8 cellular contexts compared by ENCODE assay signal in the genomic region with DNA sequence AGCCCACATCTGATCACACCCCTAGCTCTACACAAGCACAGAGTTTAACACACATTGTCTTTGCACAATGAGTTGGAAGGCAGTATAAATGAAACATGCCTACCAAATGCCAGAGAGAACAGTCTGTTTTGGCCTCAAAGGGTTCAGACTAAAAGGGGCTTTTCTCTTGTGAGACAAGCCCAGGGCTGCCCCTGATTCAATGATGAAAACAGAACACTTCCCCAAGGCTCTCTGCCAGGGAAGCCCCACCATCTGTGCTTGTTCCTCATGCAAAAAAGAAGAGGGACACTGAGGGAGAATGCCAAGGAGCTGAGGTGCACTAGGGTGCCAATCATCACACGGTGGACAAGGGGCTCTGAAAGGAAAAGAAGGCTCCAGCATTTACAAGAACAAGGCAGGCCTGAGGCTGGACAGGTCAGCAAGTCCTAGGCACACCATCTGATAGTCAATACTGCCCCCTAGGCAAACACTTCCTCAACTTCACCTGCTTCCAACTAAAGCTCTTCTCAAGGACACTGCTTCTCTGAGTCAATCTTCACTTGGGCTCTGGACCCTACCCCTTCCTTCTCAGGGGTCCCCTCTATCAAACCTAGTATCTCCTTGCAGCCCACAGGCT. TPM values are rescaled to one million over a fixed set of nuclear protein-coding genes. Genes with fewer than 3 reads are reported as not detected.
DNase-seq lines count a peak whose midpoint lies in the region; ATAC-seq and TF ChIP-seq lines count a peak whose summit lies in the region.
"Had no signal": no experiment of that assay in that cellular context is flagged by ENCODE, and none has a peak within 500 bp of the region (broad histone marks: within the 10 kb centered on the region; RNA-seq: fewer than 3 reads in every experiment).

No MANE protein-coding gene starts in this region.

- no peaks in the 10 kb centered on the region for H3K27me3 ChIP-seq in trophoblast cell (ENCODE audit: insufficient read depth, low read length)
- H3K27me3 ChIP-seq in sigmoid colon, result no peaks in the 10 kb centered on the region
- H3K27me3 ChIP-seq: SJSA1 had no signal

- H3K4me3 ChIP-seq in GM12875 (ENCODE audit: low read depth, low read length) (no peak overlapping the region), trophoblast cell (ENCODE audit: low read depth, low read length) (no peak overlapping the region), sigmoid colon (no peak overlapping the region)
- H3K4me3 ChIP-seq: SJSA1 had no signal

- H3K27ac ChIP-seq in trophoblast cell (ENCODE audit: low read depth, low read length), result no peak overlapping the region
- no peak overlapping the region for H3K27ac ChIP-seq in sigmoid colon
- H3K27ac ChIP-seq: SJSA1 had no signal

- no peak overlapping the region for H3K18ac ChIP-seq in trophoblast cell (ENCODE audit: low read length)

- no peak overlapping the region for H2BK5ac ChIP-seq in trophoblast cell (ENCODE audit: low read depth, low read length, poor library complexity)

- no peak overlapping the region for H2AK5ac ChIP-seq in trophoblast cell (ENCODE audit: low read length)

- H3K4ac ChIP-seq in trophoblast cell (ENCODE audit: low read depth, low read length), result no peak overlapping the region

- H3K79me1 ChIP-seq in trophoblast cell (ENCODE audit: low read length), result no peaks in the 10 kb centered on the region

- H3K79me2 ChIP-seq in trophoblast cell (ENCODE audit: control insufficient read depth, insufficient read depth, low read length, poor library complexity), result no peaks in the 10 kb centered on the region

- intact Hi-C loops in sigmoid colon (cut with DNase I), result no loop called here

- H3K4me1 ChIP-seq in trophoblast cell (ENCODE audit: control insufficient read depth in 1 of 2, insufficient read depth in 2 of 2, low read length in 2 of 2) (peaks cover 1% of the 10 kb centered on the region in 2 experiments), sigmoid colon (no peaks in the 10 kb centered on the region)
- H3K4me1 ChIP-seq: SJSA1 had no signal

- no CpG with 5 or more reads among the region's 1 CpG for WGBS in trophoblast cell (ENCODE audit: extremely low coverage, insufficient coverage, insufficient read length)
- WGBS in sigmoid colon, 2 donors, result 38 to 67% methylated on average over 1 of the region's 1 CpG

- no peak for ATAC-seq in GM21737 (IDR thresholded peaks at IDR 0.05; ENCODE audit: unreplicated experiment)

- TF ChIP-seq POLR2A in sigmoid colon (IDR thresholded peaks at IDR 0.05), result no peak

- no peak overlapping the region for H3K23ac ChIP-seq in trophoblast cell (ENCODE audit: low read length)

- no peak overlapping the region for H3K4me2 ChIP-seq in trophoblast cell (ENCODE audit: low read length)

- TF ChIP-seq CTCF in GM12875 (IDR thresholded peaks at IDR 0.05; ENCODE audit: borderline replicate concordance, insufficient read depth, low read depth, low read length) (peak; percentile 40; the same call in 1 of the 2 replicates), sigmoid colon (IDR thresholded peaks at IDR 0.05) (no peak)

- DNase-seq in NCI-H2171 (lab: John Stamatoyannopoulos, UW), result peak; percentile 49
- DNase-seq in cerebellar cortex (ENCODE audit: low spot score), result peak; percentile 70
- DNase-seq in trophoblast cell, result peak; percentile 35 to 48
- no peak for DNase-seq in NOMO-1 treated with dmso at 0.1 percent for 144 hours (lab: John Stamatoyannopoulos, UW; ENCODE audit: unreplicated experiment)
- DNase-seq in sigmoid colon, result no peak

- H3K14ac ChIP-seq in trophoblast cell (ENCODE audit: low read length), result no peak overlapping the region

- no peak overlapping the region for H2BK120ac ChIP-seq in trophoblast cell (ENCODE audit: insufficient read depth, low read length, poor library complexity)

- H4K91ac ChIP-seq in trophoblast cell (ENCODE audit: low read depth, low read length), result no peak overlapping the region

- H4K8ac ChIP-seq in trophoblast cell (ENCODE audit: low read depth, low read length), result no peak overlapping the region

- no peak overlapping the region for H4K12ac ChIP-seq in trophoblast cell (ENCODE audit: low read depth, low read length)

- H3K36me3 ChIP-seq in trophoblast cell (ENCODE audit: control insufficient read depth in 1 of 2, insufficient read depth in 2 of 2, low read length in 2 of 2) (peaks cover 6 to 21% of the 10 kb centered on the region in 2 experiments), sigmoid colon (peaks cover 32 to 98% (median 55%) of the 10 kb centered on the region in 4 donors)

- TF ChIP-seq EP300 in sigmoid colon (IDR thresholded peaks at IDR 0.05), result no peak

- H2BK12ac ChIP-seq in trophoblast cell (ENCODE audit: low read length), result no peak overlapping the region

- H3K9me3 ChIP-seq in trophoblast cell (ENCODE audit: insufficient read depth, low read depth, low read length) (no peaks in the 10 kb centered on the region), sigmoid colon (no peaks in the 10 kb centered on the region)
- H3K9me3 ChIP-seq: SJSA1 had no signal

- H3K9ac ChIP-seq in trophoblast cell (ENCODE audit: low read length), result no peak overlapping the region

- H2AFZ ChIP-seq in trophoblast cell (ENCODE audit: insufficient read depth, low read length, poor library complexity), result no peak overlapping the region

RNA-seq across cellular contexts. Expression of a gene that starts 37.5 kb away (rescaled TPM):
- polyA plus RNA-seq in trophoblast cell (2013), result 3.6 and 4.4 TPM in 2 replicates
- under 1 TPM in 1 of 4 donors, not detected in 3; 0.36 TPM for total RNA-seq in sigmoid colon
- 1 to 10 TPM in 1 of 3 donors, not detected in 2; 2.1 TPM for polyA plus RNA-seq in sigmoid colon

Comparison
In these comparisons a context has a peak if more than half of its experiments do, and no peak if none do; other contexts are left out.
1. DNase-seq: peak in NCI-H2171 (single experiment), cerebellar cortex (single experiment) and trophoblast cell (2 of 2); none in NOMO-1 treated with dmso at 0.1 percent for 144 hours (single experiment) and sigmoid colon (single experiment).